Comparison of ENCODE assay signal across 8 cellular contexts in genomic region chr22:22942511-22943329, GRCh38. TPM values are rescaled to one million over a fixed set of nuclear protein-coding genes. Genes with fewer than 3 reads are reported as not detected.
A peak's percentile ranks its signal among the peaks of the same experiment; 100 is the strongest.
DNase-seq lines count a peak whose midpoint lies in the region; ATAC-seq, FAIRE-seq and TF ChIP-seq lines count a peak whose summit lies in the region.

No MANE protein-coding gene starts in this region.

- no peaks in the 10 kb centered on the region for H3K9me3 ChIP-seq in mucosa of descending colon

- peak; percentile 96 for FAIRE-seq in GM12891 (lab: Jason Lieb, UNC)

- intact Hi-C loops in mucosa of descending colon (cut with DNase I, micrococcal nuclease) = loop anchor here in 1 of 2 donors (10.0 kb wide), 1 partner anchor 68 kb away; no protein-coding TSS in a partner anchor

- peak; percentile 85 for ATAC-seq in mucosa of descending colon
- no peak for ATAC-seq in GM19452 (IDR thresholded peaks at IDR 0.05; ENCODE audit: unreplicated experiment)

- no peak for TF ChIP-seq POLR2A in GM12891 (IDR thresholded peaks at IDR 0.05; ENCODE audit: low read depth, low read length)

- H3K36me3 ChIP-seq in mucosa of descending colon (ENCODE audit: low read depth) = no peaks in the 10 kb centered on the region

- no peak overlapping the region for H3K4me3 ChIP-seq in mucosa of descending colon

- H3K27ac ChIP-seq in 22Rv1 = no peak overlapping the region

- no peak for DNase-seq in GM12891 (ENCODE audit: insufficient read length, low spot score)
- peak; percentile 26 for DNase-seq in NCI-H510A (lab: John Stamatoyannopoulos, UW)
- peak; percentile 43 to 70 for DNase-seq in activated CD4-positive, alpha-beta T cell treated with anti-CD3 and anti-CD28 coated beads, Interleukin-2, amount 50 U/mL, for 24 hours (ENCODE audit: low read depth in 1 of 2, low spot score in 1 of 2)
- DNase-seq in effector CD8-positive, alpha-beta T cell (lab: John Stamatoyannopoulos, UW) = peak; percentile 66
- DNase-seq in mucosa of descending colon = peak in 2 of 3 donors; percentile 62 to 87
- peak; percentile 93 for DNase-seq in stimulated activated CD8-positive, alpha-beta memory T cell treated with anti-CD3 and anti-CD28 coated beads, Interleukin-4, amount 100 ng/mL, for 48 hours

- no peaks in the 10 kb centered on the region for H3K4me1 ChIP-seq in mucosa of descending colon (ENCODE audit: low read depth)

- TF ChIP-seq CTCF in 22Rv1 (IDR thresholded peaks at IDR 0.05) (peak; percentile 93), mucosa of descending colon (IDR thresholded peaks at IDR 0.05) (peak; percentile 62)

TF ChIP-seq in GM12891, 5 proteins besides CTCF, POLR2A, EP300 and RAD21:
- TF ChIP-seq SPI1 (IDR thresholded peaks at IDR 0.05; ENCODE audit: low read depth, low read length) (no peak), PAX5 (IDR thresholded peaks at IDR 0.05; ENCODE audit: insufficient read depth, low read length, severe bottlenecking) (no peak), POLR2AphosphoS5 (IDR thresholded peaks at IDR 0.05; ENCODE audit: low read depth, low read length) (no peak), POU2F2 (IDR thresholded peaks at IDR 0.05; ENCODE audit: low read depth, low read length) (no peak), TAF1 (IDR thresholded peaks at IDR 0.05; ENCODE audit: low read depth, low read length) (no peak)

RNA-seq across cellular contexts. Expression of gene IGLL5, which starts 55.1 kb away (rescaled TPM):
- polyA plus RNA-seq in GM12891 (2012; ENCODE audit: low read depth, missing spikeins) = 28.1 TPM
- total RNA-seq in mucosa of descending colon = 10 to 100 TPM; 14.1 to 32.8 (median 16.1) TPM
